8 cellular contexts compared by ENCODE assay signal in genomic region chr5:180201051-180201987, GRCh38. TPM values are rescaled to one million over a fixed set of nuclear protein-coding genes. Genes with fewer than 3 reads are reported as not detected.
A peak's percentile ranks its signal among the peaks of the same experiment; 100 is the strongest.
DNase-seq lines count a peak whose midpoint lies in the region; ATAC-seq and TF ChIP-seq lines count a peak whose summit lies in the region.

No MANE protein-coding gene starts in this region.

- H3K36me3 Mint-ChIP-seq in glutamatergic neuron (ENCODE audit: unreplicated experiment), result no peaks in the 10 kb centered on the region

- peak overlapping the region; percentile 46 for H3K4me3 Mint-ChIP-seq in glutamatergic neuron (ENCODE audit: unreplicated experiment)

- no peak overlapping the region for H2AFZ ChIP-seq in PC-3 (ENCODE audit: low read length)

- H3K27ac ChIP-seq in HEK293 (ENCODE audit: extremely low read depth, low read depth, low read length) (no peak overlapping the region), PC-3 (ENCODE audit: low read length) (no peak overlapping the region), ascending aorta (no peak overlapping the region), tibial nerve (no peak overlapping the region)

- no peaks in the 10 kb centered on the region for H3K9me3 ChIP-seq in HEK293 (ENCODE audit: control insufficient read depth, insufficient read depth, low read depth, low read length)
- no peaks in the 10 kb centered on the region for H3K9me3 ChIP-seq in PC-3 (ENCODE audit: low read length)
- no peaks in the 10 kb centered on the region for H3K9me3 ChIP-seq in ascending aorta
- H3K9me3 ChIP-seq in tibial nerve, result no peaks in the 10 kb centered on the region

- no peak for TF ChIP-seq POLR2A in tibial nerve (IDR thresholded peaks at IDR 0.05)

- no peaks in the 10 kb centered on the region for H3K36me3 ChIP-seq in HEK293 (ENCODE audit: control insufficient read depth in 2 of 2, insufficient read depth in 1 of 2, low read length in 2 of 2)
- H3K36me3 ChIP-seq in PC-3 (ENCODE audit: low read depth, low read length), result no peaks in the 10 kb centered on the region
- H3K36me3 ChIP-seq in ascending aorta, result no peaks in the 10 kb centered on the region
- H3K36me3 ChIP-seq in tibial nerve, result peaks cover 0 to 7% (median 0%) of the 10 kb centered on the region in 3 donors

- POLR2A ChIA-PET in HEK293 (lab: Yijun Ruan, JAX), result no interaction called here
- POLR2A ChIA-PET in PC-3 (lab: Charles Lee; ENCODE audit: unreplicated experiment), result no interaction called here

- BruUV-seq in PC-3 (replicated peaks; lab: Mats Ljungman, UMichigan), result no TSS peak

- TF ChIP-seq CTCF in HEK293 (tag by site-specific recombination; IDR thresholded peaks at IDR 0.05), result no peak
- peak; percentile 64 for TF ChIP-seq CTCF in PC-3 (conservative IDR thresholded peaks at IDR 0.05; ENCODE audit: low read depth, low read length)
- TF ChIP-seq CTCF in glutamatergic neuron (IDR thresholded peaks at IDR 0.05; ENCODE audit: partially characterized antibody, unreplicated experiment), result peak; percentile 78
- TF ChIP-seq CTCF in ascending aorta (IDR thresholded peaks at IDR 0.05), result no peak
- TF ChIP-seq CTCF in tibial nerve (IDR thresholded peaks at IDR 0.05), result no peak

- WGBS in tibial nerve, 2 donors, result 78 to 80% methylated on average over 23 of the region's 23 CpGs

- peaks cover 13% of the 10 kb centered on the region for H3K4me1 Mint-ChIP-seq in glutamatergic neuron (ENCODE audit: low read depth, unreplicated experiment)

- H3K9me2 ChIP-seq in PC-3 (replicated peaks; ENCODE audit: low read length), result no peaks in the 10 kb centered on the region

- no peak for TF ChIP-seq EP300 in tibial nerve (IDR thresholded peaks at IDR 0.05)

- no peaks in the 10 kb centered on the region for H3F3A ChIP-seq in PC-3 (ENCODE audit: low read length, unreplicated experiment)

- H3K27me3 Mint-ChIP-seq in glutamatergic neuron (ENCODE audit: unreplicated experiment), result peaks cover 7% of the 10 kb centered on the region

- H3K79me2 ChIP-seq in PC-3 (ENCODE audit: low read length), result no peaks in the 10 kb centered on the region

- CTCF ChIA-PET in HEK293 (lab: Yijun Ruan, JAX), result interaction anchor here (1.0 to 2.8 kb wide), 13 partner anchors 9 to 516 kb away, joined by 3 to 11 read pairs (median 4); partner anchors contain the start of gene RASGEF1C
- CTCF ChIA-PET in PC-3 (lab: Charles Lee), result no interaction called here

- H3K4me3 ChIP-seq in HEK293 (ENCODE audit: low read depth, low read length), result no peak overlapping the region
- H3K4me3 ChIP-seq in PC-3 (ENCODE audit: low read length), result no peak overlapping the region
- no peak overlapping the region for H3K4me3 ChIP-seq in ascending aorta
- H3K4me3 ChIP-seq in tibial nerve, result no peak overlapping the region

- H3K9me3 Mint-ChIP-seq in glutamatergic neuron (ENCODE audit: unreplicated experiment), result peaks cover 9% of the 10 kb centered on the region

- no peaks in the 10 kb centered on the region for H3K4me1 ChIP-seq in HEK293 (ENCODE audit: control insufficient read depth, insufficient read depth, low read length)
- no peaks in the 10 kb centered on the region for H3K4me1 ChIP-seq in PC-3 (ENCODE audit: insufficient read depth, low read length)
- H3K4me1 ChIP-seq in ascending aorta, result no peaks in the 10 kb centered on the region
- no peaks in the 10 kb centered on the region for H3K4me1 ChIP-seq in tibial nerve

- no peak overlapping the region for H3K9ac ChIP-seq in PC-3 (ENCODE audit: low read length)

- H3K27me3 ChIP-seq in PC-3 (ENCODE audit: low read length), result no peaks in the 10 kb centered on the region
- no peaks in the 10 kb centered on the region for H3K27me3 ChIP-seq in ascending aorta
- no peaks in the 10 kb centered on the region for H3K27me3 ChIP-seq in tibial nerve

- intact Hi-C loops in PC-3 (cut with micrococcal nuclease), result no loop called here
- intact Hi-C loops in ascending aorta (cut with DNase I), result no loop called here

- no peak overlapping the region for H3K4me2 ChIP-seq in PC-3 (ENCODE audit: low read length)

- no peaks in the 10 kb centered on the region for H4K20me1 ChIP-seq in PC-3 (ENCODE audit: low read length)

- peak overlapping the region; percentile 43 for H3K27ac Mint-ChIP-seq in glutamatergic neuron (ENCODE audit: unreplicated experiment)

- no peak for ATAC-seq in PC-3

- peak; percentile 30 for DNase-seq in CD1c-positive myeloid dendritic cell (ENCODE audit: extremely low spot score)
- DNase-seq in PC-3, result peak; percentile 48
- DNase-seq in glutamatergic neuron, result peak; percentile 63
- no peak for DNase-seq in ascending aorta (ENCODE audit: low spot score in 2 of 2)
- no peak for DNase-seq in HCEC 1CT
- no peak for DNase-seq in tibial nerve (ENCODE audit: low spot score in 2 of 2)
- no peak for DNase-seq in stimulated activated CD4-positive, alpha-beta T cell treated with anti-CD3 and anti-CD28 coated beads, Interleukin-1b, Interleukin-23, amount 100 ng/mL, for 48 hours

TF ChIP-seq in HEK293, 187 proteins besides CTCF, POLR2A, EP300 and RAD21:
- TF ChIP-seq FEZF1 (tag by site-specific recombination; IDR thresholded peaks at IDR 0.05) (no peak), ZNF654 (tag by site-specific recombination; IDR thresholded peaks at IDR 0.05; ENCODE audit: low read depth) (peak; percentile 77), BCL11A (tag by site-specific recombination; IDR thresholded peaks at IDR 0.05; ENCODE audit: low read depth) (no peak), ZSCAN30 (tag by site-specific recombination; IDR thresholded peaks at IDR 0.05) (0 out of 2 replicates have a peak, but pooled peaks have one; percentile 29)

RNA-seq across cellular contexts. Expression of gene RASGEF1C, which starts 7.7 kb away (rescaled TPM):
- total RNA-seq in PC-3 (2014; rRNA removed) (0.29 TPM in 1 of 2 replicates, not detected in the other), glutamatergic neuron (ENCODE audit: unreplicated experiment) (21.1 TPM), ascending aorta (not detected), tibial nerve (10 to 100 TPM in 2 of 4 donors, 1 to 10 TPM in 2; 2.7 to 12.0 (median 10.4) TPM)

Comparison
In these comparisons a context has a peak if more than half of its experiments do, and no peak if none do; other contexts are left out.
1. DNase-seq: peak in CD1c-positive myeloid dendritic cell (single experiment), PC-3 (single experiment) and glutamatergic neuron (single experiment); none in ascending aorta (0 of 2), HCEC 1CT (single experiment), tibial nerve (0 of 2) and stimulated activated CD4-positive, alpha-beta T cell treated with anti-CD3 and anti-CD28 coated beads, Interleukin-1b, Interleukin-23, amount 100 ng/mL, for 48 hours (single experiment).
2. CTCF ChIP-seq: peak in PC-3 (single experiment) and glutamatergic neuron (single experiment); none in HEK293 (single experiment), ascending aorta (0 of 3) and tibial nerve (0 of 5).